Comparison of ENCODE assay signal across 22 cellular contexts in the genomic region with DNA sequence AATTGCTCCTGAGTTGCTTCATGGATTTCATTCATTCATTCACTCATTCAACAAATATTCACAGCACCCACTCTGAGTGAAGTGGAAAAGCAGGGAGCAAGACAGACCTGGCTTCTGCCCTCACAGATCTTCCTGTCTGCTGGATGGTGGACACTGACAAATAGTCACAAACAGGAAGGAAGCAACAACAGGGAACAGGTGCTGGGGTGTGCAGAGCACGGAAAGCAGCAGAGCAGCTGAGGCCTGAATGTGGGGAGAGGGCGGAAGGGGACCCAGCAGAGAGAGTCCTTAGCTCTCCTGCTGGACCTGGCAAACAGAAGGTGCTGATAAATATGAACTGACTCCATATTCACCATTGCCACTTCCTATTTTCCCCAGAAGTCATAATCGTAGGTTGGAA. TPM values are rescaled to one million over a fixed set of nuclear protein-coding genes. Genes with fewer than 3 reads are reported as not detected.
DNase-seq lines count a peak whose midpoint lies in the region; ATAC-seq and TF ChIP-seq lines count a peak whose summit lies in the region.
"Had no signal": no experiment of that assay in that cellular context is flagged by ENCODE, and none has a peak within 500 bp of the region (broad histone marks: within the 10 kb centered on the region; RNA-seq: fewer than 3 reads in every experiment).

No MANE protein-coding gene starts in this region.

- POLR2A ChIA-PET in activated CD8-positive, alpha-beta T cell treated with anti-CD3 and anti-CD28 coated beads, Interleukin-2, amount 10 ng/mL, durations not matched to agents 7 days and 5 days (lab: Charles Lee) = no interaction called here
- POLR2A ChIA-PET in activated CD8-positive, alpha-beta T cell treated with anti-CD3 and anti-CD28 coated beads for 36 hours (lab: Charles Lee) = no interaction called here

- H3K4me3 Mint-ChIP-seq in activated CD8-positive, alpha-beta T cell treated with anti-CD3 and anti-CD28 coated beads, Interleukin-2, amount 10 ng/mL, durations not matched to agents 7 days and 5 days = no peak overlapping the region
- no peak overlapping the region for H3K4me3 Mint-ChIP-seq in activated CD8-positive, alpha-beta T cell treated with anti-CD3 and anti-CD28 coated beads for 36 hours
- no peak overlapping the region for H3K4me3 Mint-ChIP-seq in stimulated activated effector memory CD8-positive, alpha-beta T cell treated with anti-CD3 and anti-CD28 coated beads, Interleukin-12 subunit alpha, Interleukin-12 subunit beta, amount 100 ng/mL, for 72 hours
- H3K4me3 Mint-ChIP-seq: activated CD4-positive, alpha-beta T cell treated with anti-CD3 and anti-CD28 coated beads, Interleukin-2, amount 10 ng/mL, durations not matched to agents 24 days and 14 days had no signal

- CTCF ChIA-PET in activated CD8-positive, alpha-beta T cell treated with anti-CD3 and anti-CD28 coated beads, Interleukin-2, amount 10 ng/mL, durations not matched to agents 7 days and 5 days (lab: Charles Lee) = interaction anchor here (1.4 to 2.7 kb wide), 3 partner anchors 10 to 34 kb away, joined by 4 to 17 read pairs (median 16); no protein-coding TSS in a partner anchor
- CTCF ChIA-PET in activated CD8-positive, alpha-beta T cell treated with anti-CD3 and anti-CD28 coated beads for 36 hours (lab: Charles Lee) = interaction anchor here (5.1 kb wide), 1 partner anchor 11 kb away, joined by 41 read pairs; no protein-coding TSS in a partner anchor

- H3K9me3 Mint-ChIP-seq in activated CD8-positive, alpha-beta T cell treated with anti-CD3 and anti-CD28 coated beads, Interleukin-2, amount 10 ng/mL, durations not matched to agents 7 days and 5 days (ENCODE audit: insufficient read depth) = peaks cover 12% of the 10 kb centered on the region
- peaks cover 4% of the 10 kb centered on the region for H3K9me3 Mint-ChIP-seq in activated CD8-positive, alpha-beta T cell treated with anti-CD3 and anti-CD28 coated beads for 36 hours
- H3K9me3 Mint-ChIP-seq in stimulated activated effector memory CD8-positive, alpha-beta T cell treated with anti-CD3 and anti-CD28 coated beads, Interleukin-12 subunit alpha, Interleukin-12 subunit beta, amount 100 ng/mL, for 72 hours = peaks cover 3% of the 10 kb centered on the region

- no peak for TF ChIP-seq CTCF in activated CD8-positive, alpha-beta T cell treated with anti-CD3 and anti-CD28 coated beads for 36 hours (IDR thresholded peaks at IDR 0.05)

- no peak for ATAC-seq in activated CD8-positive, alpha-beta T cell treated with anti-CD3 and anti-CD28 coated beads, Interleukin-2, amount 10 ng/mL, durations not matched to agents 7 days and 5 days
- no peak for ATAC-seq in activated CD8-positive, alpha-beta T cell treated with anti-CD3 and anti-CD28 coated beads for 36 hours
- ATAC-seq in stimulated activated effector memory CD8-positive, alpha-beta T cell treated with anti-CD3 and anti-CD28 coated beads, Interleukin-12 subunit alpha, Interleukin-12 subunit beta, amount 100 ng/mL, for 72 hours = no peak
- ATAC-seq: A549, gastroesophageal sphincter, HCT116, Right ventricle myocardium inferior had no signal

- no peaks in the 10 kb centered on the region for H3K27me3 Mint-ChIP-seq in activated CD8-positive, alpha-beta T cell treated with anti-CD3 and anti-CD28 coated beads, Interleukin-2, amount 10 ng/mL, durations not matched to agents 7 days and 5 days (ENCODE audit: low read depth)
- H3K27me3 Mint-ChIP-seq in activated CD8-positive, alpha-beta T cell treated with anti-CD3 and anti-CD28 coated beads for 36 hours = no peaks in the 10 kb centered on the region
- H3K27me3 Mint-ChIP-seq: activated CD4-positive, alpha-beta T cell treated with anti-CD3 and anti-CD28 coated beads, Interleukin-2, amount 10 ng/mL, durations not matched to agents 24 days and 14 days had no signal

- DNase-seq in activated CD8-positive, alpha-beta T cell treated with anti-CD3 and anti-CD28 coated beads, Interleukin-2, amount 10 ng/mL, durations not matched to agents 7 days and 5 days = no peak
- DNase-seq in activated CD8-positive, alpha-beta T cell treated with anti-CD3 and anti-CD28 coated beads for 36 hours = no peak
- DNase-seq in SHP77 (lab: John Stamatoyannopoulos, UW) (peak; percentile 11 to 45), islet precursor cell (peak; percentile 35), NCI-H345 (lab: John Stamatoyannopoulos, UW) (no peak), NCI-H1417 treated with DMSO at 0.1 percent for 48 hours (lab: John Stamatoyannopoulos, UW) (no peak)
- no peak for DNase-seq in stimulated activated effector memory CD8-positive, alpha-beta T cell treated with anti-CD3 and anti-CD28 coated beads, Interleukin-12 subunit alpha, Interleukin-12 subunit beta, amount 100 ng/mL, for 72 hours (ENCODE audit: low spot score in 2 of 2)
- no peak for DNase-seq in stimulated activated naive CD4-positive, alpha-beta T cell treated with Interleukin-2 at 50 U/mL for 16 hours (lab: John Stamatoyannopoulos, UW)
- DNase-seq: activated CD4-positive, alpha-beta T cell treated with anti-CD3 and anti-CD28 coated beads, Interleukin-2, amount 10 ng/mL, durations not matched to agents 24 days and 14 days; activated CD8-positive, alpha-beta memory T cell treated with anti-CD3 and anti-CD28 coated beads, Interleukin-2, amount 50 U/mL, for 4 hours; activated effector memory CD4-positive, alpha-beta T cell treated with anti-CD3 and anti-CD28 coated beads, Interleukin-2, amount 50 U/mL, for 16 hours; Calu3; Kasumi-1; mesenchymal stem cell; NCI-H1092 treated with DMSO at 0.1 percent for 48 hours; NCI-H2081; NCI-H446 treated with DMSO at 0.1 percent for 48 hours; stimulated activated CD4-positive, alpha-beta T cell treated with anti-CD3 and anti-CD28 coated beads, Interleukin-4, amount 100 ng/mL, for 1 hour had no signal

- intact Hi-C loops in activated CD8-positive, alpha-beta T cell treated with anti-CD3 and anti-CD28 coated beads for 36 hours (cut with micrococcal nuclease) = no loop called here

- peaks cover 5% of the 10 kb centered on the region for H3K4me1 Mint-ChIP-seq in activated CD8-positive, alpha-beta T cell treated with anti-CD3 and anti-CD28 coated beads, Interleukin-2, amount 10 ng/mL, durations not matched to agents 7 days and 5 days (ENCODE audit: low read depth)
- peaks cover 10% of the 10 kb centered on the region for H3K4me1 Mint-ChIP-seq in activated CD8-positive, alpha-beta T cell treated with anti-CD3 and anti-CD28 coated beads for 36 hours (ENCODE audit: low read depth)
- H3K4me1 Mint-ChIP-seq in stimulated activated effector memory CD8-positive, alpha-beta T cell treated with anti-CD3 and anti-CD28 coated beads, Interleukin-12 subunit alpha, Interleukin-12 subunit beta, amount 100 ng/mL, for 72 hours = peaks cover 35% of the 10 kb centered on the region
- H3K4me1 Mint-ChIP-seq: activated CD4-positive, alpha-beta T cell treated with anti-CD3 and anti-CD28 coated beads, Interleukin-2, amount 10 ng/mL, durations not matched to agents 24 days and 14 days had no signal

- peak overlapping the region; percentile 41 for H3K27ac Mint-ChIP-seq in activated CD8-positive, alpha-beta T cell treated with anti-CD3 and anti-CD28 coated beads, Interleukin-2, amount 10 ng/mL, durations not matched to agents 7 days and 5 days
- H3K27ac Mint-ChIP-seq in activated CD8-positive, alpha-beta T cell treated with anti-CD3 and anti-CD28 coated beads for 36 hours = no peak overlapping the region
- H3K27ac Mint-ChIP-seq in stimulated activated effector memory CD8-positive, alpha-beta T cell treated with anti-CD3 and anti-CD28 coated beads, Interleukin-12 subunit alpha, Interleukin-12 subunit beta, amount 100 ng/mL, for 72 hours = peak overlapping the region; percentile 20
- H3K27ac Mint-ChIP-seq: activated CD4-positive, alpha-beta T cell treated with anti-CD3 and anti-CD28 coated beads, Interleukin-2, amount 10 ng/mL, durations not matched to agents 24 days and 14 days had no signal

- H3K36me3 Mint-ChIP-seq in activated CD8-positive, alpha-beta T cell treated with anti-CD3 and anti-CD28 coated beads, Interleukin-2, amount 10 ng/mL, durations not matched to agents 7 days and 5 days (ENCODE audit: low read depth) = peaks cover 57% of the 10 kb centered on the region
- H3K36me3 Mint-ChIP-seq in activated CD8-positive, alpha-beta T cell treated with anti-CD3 and anti-CD28 coated beads for 36 hours (ENCODE audit: low read depth) = peaks cover 37% of the 10 kb centered on the region
- H3K36me3 Mint-ChIP-seq in stimulated activated effector memory CD8-positive, alpha-beta T cell treated with anti-CD3 and anti-CD28 coated beads, Interleukin-12 subunit alpha, Interleukin-12 subunit beta, amount 100 ng/mL, for 72 hours = peaks cover 21% of the 10 kb centered on the region

RNA-seq across cellular contexts. Expression of gene SETD3, which starts 54.4 kb away (rescaled TPM):
- 10 to 100 TPM; 65.2 to 66.0 TPM for total RNA-seq in activated CD8-positive, alpha-beta T cell treated with anti-CD3 and anti-CD28 coated beads, Interleukin-2, amount 10 ng/mL, durations not matched to agents 7 days and 5 days
- total RNA-seq in activated CD8-positive, alpha-beta T cell treated with anti-CD3 and anti-CD28 coated beads for 36 hours = 10 to 100 TPM; 49.9 to 50.7 TPM

RNA-seq across cellular contexts. Expression of gene CCNK, which starts 54.9 kb away (rescaled TPM):
- 10 to 100 TPM; 81.0 to 81.2 TPM for total RNA-seq in activated CD8-positive, alpha-beta T cell treated with anti-CD3 and anti-CD28 coated beads, Interleukin-2, amount 10 ng/mL, durations not matched to agents 7 days and 5 days
- total RNA-seq in activated CD8-positive, alpha-beta T cell treated with anti-CD3 and anti-CD28 coated beads for 36 hours = 10 to 100 TPM; 90.2 to 98.8 TPM

Comparison
In these comparisons a context has a peak if more than half of its experiments do, and no peak if none do; other contexts are left out.
1. DNase-seq: peak in SHP77 (2 of 2) and islet precursor cell (single experiment); none in activated CD8-positive, alpha-beta T cell treated with anti-CD3 and anti-CD28 coated beads, Interleukin-2, amount 10 ng/mL, durations not matched to agents 7 days and 5 days (single experiment), activated CD8-positive, alpha-beta T cell treated with anti-CD3 and anti-CD28 coated beads for 36 hours (single experiment), stimulated activated effector memory CD8-positive, alpha-beta T cell treated with anti-CD3 and anti-CD28 coated beads, Interleukin-12 subunit alpha, Interleukin-12 subunit beta, amount 100 ng/mL, for 72 hours (0 of 2), NCI-H345 (single experiment), stimulated activated naive CD4-positive, alpha-beta T cell treated with Interleukin-2 at 50 U/mL for 16 hours (single experiment) and NCI-H1417 treated with DMSO at 0.1 percent for 48 hours (single experiment).